8 cellular contexts compared by ENCODE assay signal in the genomic region with DNA sequence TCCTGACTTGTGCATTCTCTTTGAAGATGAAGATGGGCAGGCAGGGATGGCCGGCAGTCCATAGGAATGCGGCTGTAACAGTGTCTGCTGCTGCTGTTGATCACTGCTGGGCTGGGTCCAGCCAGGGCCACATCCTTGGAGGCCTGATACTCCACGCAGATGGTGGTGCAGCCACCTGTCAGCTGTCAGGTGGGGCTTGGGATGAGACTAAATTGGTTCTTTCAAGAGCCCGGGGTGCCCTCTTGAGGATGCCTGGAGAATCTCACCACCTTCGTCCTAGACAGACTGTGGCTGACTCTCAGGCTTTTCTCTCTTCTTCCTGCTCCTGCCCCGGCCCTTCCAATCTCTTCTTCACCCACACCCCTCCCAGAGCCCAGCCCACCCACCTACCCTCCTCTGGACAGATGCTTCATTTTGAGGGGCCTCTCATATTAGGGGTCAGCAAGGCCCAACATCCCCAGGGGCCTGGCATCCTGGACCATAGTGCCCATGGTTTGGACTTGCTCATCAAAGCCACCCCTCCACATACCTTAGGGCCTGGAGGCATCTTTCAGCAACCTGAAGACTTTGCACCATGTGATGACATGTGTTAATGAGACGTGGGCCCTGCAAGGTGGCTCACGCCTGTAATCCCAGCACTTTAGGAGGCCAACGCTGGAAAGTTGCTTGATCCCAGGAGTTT. TPM values are rescaled to one million over a fixed set of nuclear protein-coding genes. Genes with fewer than 3 reads are reported as not detected.
A peak's percentile ranks its signal among the peaks of the same experiment; 100 is the strongest.
DNase-seq lines count a peak whose midpoint lies in the region; ATAC-seq and TF ChIP-seq lines count a peak whose summit lies in the region.

No MANE protein-coding gene starts in this region.

- TF ChIP-seq CTCF in activated B cell treated with CpG ODN at 0.5 μM for 24 hours (IDR thresholded peaks at IDR 0.05) (no peak), chondrocyte (IDR thresholded peaks at IDR 0.05) (peak; percentile 82)

- H3K18ac ChIP-seq in mesendoderm (ENCODE audit: low read length): no peak overlapping the region

- H3K9ac ChIP-seq in mesendoderm (ENCODE audit: low read length): no peak overlapping the region

- intact Hi-C loops in activated B cell treated with CpG ODN at 0.5 μM for 24 hours (cut with micrococcal nuclease): loop anchor here (1.0 kb wide), 3 partner anchors 26 to 138 kb away; no protein-coding TSS in a partner anchor

- H4K5ac ChIP-seq in mesendoderm (ENCODE audit: low read length): no peak overlapping the region

- WGBS in mesendoderm (ENCODE audit: extremely low coverage, insufficient coverage, low lambda C conversion rate): no CpG with 5 or more reads among the region's 9 CpGs

- H3K9me3 Mint-ChIP-seq in activated B cell treated with CpG ODN at 0.5 μM for 24 hours (no peaks in the 10 kb centered on the region), chondrocyte (ENCODE audit: low read depth) (no peaks in the 10 kb centered on the region)

- H3K4ac ChIP-seq in mesendoderm (ENCODE audit: low read depth, low read length): no peak overlapping the region

- H3K4me1 Mint-ChIP-seq in activated B cell treated with CpG ODN at 0.5 μM for 24 hours: no peaks in the 10 kb centered on the region
- no peaks in the 10 kb centered on the region for H3K4me1 Mint-ChIP-seq in chondrocyte (ENCODE audit: low read depth)

- no peaks in the 10 kb centered on the region for H3K27me3 ChIP-seq in mesendoderm (ENCODE audit: insufficient read depth, low read length, poor library complexity)

- H3K79me2 ChIP-seq in mesendoderm (ENCODE audit: control insufficient read depth, insufficient read depth, low read length): no peaks in the 10 kb centered on the region

- H3K4me1 ChIP-seq in mesendoderm (ENCODE audit: control insufficient read depth, low read depth, low read length): no peaks in the 10 kb centered on the region

- no peak overlapping the region for H2BK120ac ChIP-seq in mesendoderm (ENCODE audit: low read depth, low read length)

- H3K36me3 ChIP-seq in mesendoderm (ENCODE audit: control insufficient read depth, insufficient read depth, low read length): no peaks in the 10 kb centered on the region

- peak; percentile 65 for DNase-seq in ACHN
- DNase-seq in NCI-H2107 (lab: John Stamatoyannopoulos, UW): peak; percentile 49
- DNase-seq in activated B cell treated with CpG ODN at 0.5 μM for 24 hours: peak; percentile 32
- peak; percentile 63 for DNase-seq in chondrocyte (ENCODE audit: low spot score)
- peak; percentile 74 for DNase-seq in mesendoderm
- peak; percentile 73 for DNase-seq in stimulated activated CD8-positive, alpha-beta memory T cell treated with anti-CD3 and anti-CD28 coated beads, Interleukin-4, amount 100 ng/mL, for 48 hours

- H3K4me3 Mint-ChIP-seq in activated B cell treated with CpG ODN at 0.5 μM for 24 hours (no peak overlapping the region), chondrocyte (ENCODE audit: unreplicated experiment) (no peak overlapping the region)

- H3K27ac ChIP-seq in mesendoderm (ENCODE audit: low read depth, low read length): no peak overlapping the region

- H4K8ac ChIP-seq in mesendoderm (ENCODE audit: low read depth, low read length): no peak overlapping the region

- no peak overlapping the region for H3K56ac ChIP-seq in mesendoderm (ENCODE audit: low read length)

- POLR2A ChIA-PET in activated B cell treated with CpG ODN at 0.5 μM for 24 hours (lab: Charles Lee): interaction anchor here (0.6 kb wide), 1 partner anchor 121 kb away, joined by 3 read pairs; no protein-coding TSS in a partner anchor

- no peaks in the 10 kb centered on the region for H3K79me1 ChIP-seq in mesendoderm (ENCODE audit: low read length)

- ATAC-seq in GM18867 (IDR thresholded peaks at IDR 0.05; ENCODE audit: unreplicated experiment) (peak; percentile 49), activated B cell treated with CpG ODN at 0.5 μM for 24 hours (ENCODE audit: low read depth) (peak; percentile 83), HG02852 (IDR thresholded peaks at IDR 0.05; ENCODE audit: unreplicated experiment) (no peak)

- peaks cover 4% of the 10 kb centered on the region for H3K27me3 Mint-ChIP-seq in activated B cell treated with CpG ODN at 0.5 μM for 24 hours
- H3K27me3 Mint-ChIP-seq in chondrocyte (ENCODE audit: low read depth): peaks cover 21% of the 10 kb centered on the region

- H2BK15ac ChIP-seq in mesendoderm (replicated peaks; ENCODE audit: low read depth): no peak overlapping the region

- no peak overlapping the region for H3K4me3 ChIP-seq in mesendoderm (ENCODE audit: low read length)

- in situ Hi-C loops in ACHN (cut with HindIII; ENCODE audit: low pct_ligation_motif_present, low pct_unique_long_range_greater_than_20kb, low sequenced_read_pairs): no loop called here

- peaks cover 11% of the 10 kb centered on the region for H3K36me3 Mint-ChIP-seq in activated B cell treated with CpG ODN at 0.5 μM for 24 hours (ENCODE audit: low read depth)
- H3K36me3 Mint-ChIP-seq in chondrocyte (ENCODE audit: low read depth): peaks cover 11% of the 10 kb centered on the region

- CTCF ChIA-PET in activated B cell treated with CpG ODN at 0.5 μM for 24 hours (lab: Charles Lee): interaction anchor here (1.0 to 2.0 kb wide), 4 partner anchors 17 to 138 kb away, joined by 3 to 10 read pairs (median 6); no protein-coding TSS in a partner anchor

- H2BK5ac ChIP-seq in mesendoderm (ENCODE audit: low read length): no peak overlapping the region

- no peak overlapping the region for H3K23ac ChIP-seq in mesendoderm (ENCODE audit: low read length)

- no peak overlapping the region for H3K27ac Mint-ChIP-seq in activated B cell treated with CpG ODN at 0.5 μM for 24 hours
- no peak overlapping the region for H3K27ac Mint-ChIP-seq in chondrocyte (ENCODE audit: unreplicated experiment)

- H2AK5ac ChIP-seq in mesendoderm (ENCODE audit: low read length): no peak overlapping the region

- no peak overlapping the region for H3K4me2 ChIP-seq in mesendoderm (ENCODE audit: low read length)

RNA-seq across cellular contexts. Expression of a gene that starts 19.1 kb away (rescaled TPM):
- total RNA-seq in activated B cell treated with CpG ODN at 0.5 μM for 24 hours: 28.8 and 34.4 TPM in 2 replicates
- 17.4 to 28.1 TPM (median 20.3 TPM) in 3 replicates for total RNA-seq in chondrocyte
- polyA plus RNA-seq in mesendoderm (2013, experiment 1 of 2): 1.9 TPM
- polyA plus RNA-seq in mesendoderm (2013, experiment 2 of 2): 2.0 TPM

RNA-seq across cellular contexts. Expression of a gene that starts 28.9 kb away (rescaled TPM):
- total RNA-seq in activated B cell treated with CpG ODN at 0.5 μM for 24 hours (36.4 and 37.4 TPM in 2 replicates), chondrocyte (23.9 to 25.4 TPM (median 24.8 TPM) in 3 replicates)
- polyA plus RNA-seq in mesendoderm (2013, experiment 1 of 2): 60.1 TPM
- polyA plus RNA-seq in mesendoderm (2013, experiment 2 of 2): 60.8 TPM

RNA-seq across cellular contexts. Expression of a gene that starts 29.0 kb away (rescaled TPM):
- 1.5 and 1.9 TPM in 2 replicates for total RNA-seq in activated B cell treated with CpG ODN at 0.5 μM for 24 hours
- total RNA-seq in chondrocyte: 0.35 to 0.65 TPM in 2 of 3 replicates, not detected in the other
- 0.20 TPM for polyA plus RNA-seq in mesendoderm (2013, experiment 1 of 2)
- polyA plus RNA-seq in mesendoderm (2013, experiment 2 of 2): 0.43 TPM

RNA-seq across cellular contexts. Expression of a gene that starts 38.6 kb away (rescaled TPM):
- total RNA-seq in activated B cell treated with CpG ODN at 0.5 μM for 24 hours (32.1 and 36.3 TPM in 2 replicates), chondrocyte (14.9 to 32.9 TPM (median 15.7 TPM) in 3 replicates)
- 6.6 TPM for polyA plus RNA-seq in mesendoderm (2013, experiment 1 of 2)
- polyA plus RNA-seq in mesendoderm (2013, experiment 2 of 2): 7.7 TPM

RNA-seq across cellular contexts. Expression of a gene that starts 48.5 kb away (rescaled TPM):
- total RNA-seq in activated B cell treated with CpG ODN at 0.5 μM for 24 hours (0.09 TPM in 1 of 2 replicates, not detected in the other), chondrocyte (0.05 to 0.15 TPM (median 0.08 TPM) in 3 replicates)
- polyA plus RNA-seq in mesendoderm (2013, experiment 1 of 2): 0.91 TPM
- 0.78 TPM for polyA plus RNA-seq in mesendoderm (2013, experiment 2 of 2)
